ENCODE assay signal across 8 cellular contexts in the genomic region with DNA sequence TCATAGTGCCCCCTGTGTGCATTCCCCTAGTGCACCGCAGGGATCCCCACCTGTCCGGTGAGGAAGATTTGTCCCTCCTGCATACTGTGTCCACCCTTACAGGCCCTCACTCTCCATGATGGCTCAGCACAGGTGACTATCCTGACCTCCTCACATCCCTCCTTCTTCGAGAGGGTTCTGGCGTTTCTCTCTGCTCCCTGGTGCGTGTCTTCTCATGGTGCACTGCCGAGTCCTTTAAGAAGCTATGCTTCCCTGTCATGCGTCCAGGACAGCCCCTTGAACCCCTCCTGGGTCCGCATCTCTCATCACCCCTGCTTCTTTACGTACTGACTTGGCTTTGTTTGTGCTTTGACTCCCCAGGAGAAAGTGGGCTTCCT. TPM values are rescaled to one million over a fixed set of nuclear protein-coding genes. Genes with fewer than 3 reads are reported as not detected.
DNase-seq lines count a peak whose midpoint lies in the region; ATAC-seq and TF ChIP-seq lines count a peak whose summit lies in the region.

No MANE protein-coding gene starts in this region.

- no peaks in the 10 kb centered on the region for H3K27me3 Mint-ChIP-seq in activated CD4-positive, alpha-beta memory T cell treated with anti-CD3 and anti-CD28 coated beads, Interleukin-2, amount 10 ng/mL, durations not matched to agents 7 days and 5 days

- peak overlapping the region; percentile 84 for H2AFZ ChIP-seq in hepatocyte

- TF ChIP-seq CTCF in GM12865 (IDR thresholded peaks at IDR 0.05; ENCODE audit: insufficient read depth, low read depth, low read length, missing control alignments) (no peak), hepatocyte (IDR thresholded peaks at IDR 0.05; ENCODE audit: poor library complexity) (no peak)

- H3K4me2 ChIP-seq in hepatocyte, result peak overlapping the region; percentile 83

- peaks cover 20% of the 10 kb centered on the region for H3K4me1 Mint-ChIP-seq in activated CD4-positive, alpha-beta memory T cell treated with anti-CD3 and anti-CD28 coated beads, Interleukin-2, amount 10 ng/mL, durations not matched to agents 7 days and 5 days

- no peaks in the 10 kb centered on the region for H3K9me2 ChIP-seq in hepatocyte (replicated peaks; ENCODE audit: insufficient read depth)

- WGBS in hepatocyte (ENCODE audit: low lambda C conversion rate, missing lambda C conversion rate), result 56% methylated on average over 9 of the region's 9 CpGs
- 46 to 54% methylated on average over 9 of the region's 9 CpGs for WGBS in aorta, 2 donors

- H3K4me3 ChIP-seq in GM12865 (ENCODE audit: low read depth, low read length) (peak overlapping the region; percentile 85), hepatocyte (peak overlapping the region; percentile 35), skeletal muscle cell (ENCODE audit: low read depth, low read length) (peak overlapping the region; percentile 87), aorta (ENCODE audit: low read length in 2 of 2) (no peak overlapping the region)

- H4K20me1 ChIP-seq in hepatocyte (ENCODE audit: insufficient read depth, poor library complexity, severe bottlenecking), result peaks cover 34% of the 10 kb centered on the region

- intact Hi-C loops in aorta (cut with DNase I), result loop anchor here in 1 of 2 donors (5.0 kb wide), 2 partner anchors 53 to 103 kb away; no protein-coding TSS in a partner anchor

- POLR2A ChIA-PET in activated CD4-positive, alpha-beta memory T cell treated with anti-CD3 and anti-CD28 coated beads, Interleukin-2, amount 10 ng/mL, durations not matched to agents 7 days and 5 days (lab: Charles Lee), result interaction anchor here (0.6 kb wide), 1 partner anchor 134 kb away, joined by 3 read pairs; no protein-coding TSS in a partner anchor

- H3K27me3 ChIP-seq in hepatocyte, result no peaks in the 10 kb centered on the region
- no peaks in the 10 kb centered on the region for H3K27me3 ChIP-seq in aorta (ENCODE audit: control insufficient read depth in 1 of 2, insufficient read depth in 2 of 2, low read length in 1 of 2)

- H3K9me3 Mint-ChIP-seq in activated CD4-positive, alpha-beta memory T cell treated with anti-CD3 and anti-CD28 coated beads, Interleukin-2, amount 10 ng/mL, durations not matched to agents 7 days and 5 days, result no peaks in the 10 kb centered on the region

- H3K36me3 ChIP-seq in hepatocyte (replicated peaks; ENCODE audit: insufficient read depth, low read depth) (no peaks in the 10 kb centered on the region), aorta (ENCODE audit: control insufficient read depth in 1 of 2, insufficient read depth in 2 of 2, low read length in 1 of 2) (no peaks in the 10 kb centered on the region)

- no peak overlapping the region for H3K27ac Mint-ChIP-seq in activated CD4-positive, alpha-beta memory T cell treated with anti-CD3 and anti-CD28 coated beads, Interleukin-2, amount 10 ng/mL, durations not matched to agents 7 days and 5 days

- H3K4me1 ChIP-seq in hepatocyte (ENCODE audit: insufficient read depth) (peaks cover 20% of the 10 kb centered on the region), aorta (ENCODE audit: control insufficient read depth in 1 of 2, insufficient read depth in 2 of 2, low read length in 2 of 2) (no peaks in the 10 kb centered on the region)

- peaks cover 3% of the 10 kb centered on the region for H3K36me3 Mint-ChIP-seq in activated CD4-positive, alpha-beta memory T cell treated with anti-CD3 and anti-CD28 coated beads, Interleukin-2, amount 10 ng/mL, durations not matched to agents 7 days and 5 days (ENCODE audit: low read depth)

- peak overlapping the region; percentile 74 for H3K4me3 Mint-ChIP-seq in activated CD4-positive, alpha-beta memory T cell treated with anti-CD3 and anti-CD28 coated beads, Interleukin-2, amount 10 ng/mL, durations not matched to agents 7 days and 5 days

- CTCF ChIA-PET in activated CD4-positive, alpha-beta memory T cell treated with anti-CD3 and anti-CD28 coated beads, Interleukin-2, amount 10 ng/mL, durations not matched to agents 7 days and 5 days (lab: Charles Lee), result no interaction called here

- peaks cover 37% of the 10 kb centered on the region for H3K79me2 ChIP-seq in hepatocyte

- H3K27ac ChIP-seq in hepatocyte (no peak overlapping the region), aorta (ENCODE audit: low read depth in 1 of 2, low read length in 2 of 2) (no peak overlapping the region)

- H3K9me3 ChIP-seq in hepatocyte (ENCODE audit: low read depth), result no peaks in the 10 kb centered on the region
- no peaks in the 10 kb centered on the region for H3K9me3 ChIP-seq in aorta (ENCODE audit: control insufficient read depth, low read length)

- no peak for ATAC-seq in aorta (ENCODE audit: low FRiP score)

- DNase-seq in GM12865 (ENCODE audit: low read depth) (no peak), hepatocyte (ENCODE audit: low spot score) (no peak), skeletal muscle cell (ENCODE audit: low read depth) (no peak), NCI-H345 treated with DMSO at 0.1 percent for 48 hours (lab: John Stamatoyannopoulos, UW; ENCODE audit: unreplicated experiment) (no peak), GOT3 (lab: John Stamatoyannopoulos, UW) (no peak), aorta (no peak)
- DNase-seq in activated CD4-positive, alpha-beta memory T cell treated with anti-CD3 and anti-CD28 coated beads, Interleukin-2, amount 10 ng/mL, durations not matched to agents 7 days and 5 days, result no peak
- no peak for DNase-seq in stimulated activated CD4-positive, alpha-beta T cell treated with anti-CD3 and anti-CD28 coated beads, Interleukin-2, amount 100 ng/mL, for 24 hours

RNA-seq across cellular contexts. Expression of a gene that starts 1.0 kb away (rescaled TPM):
- 100 to 1,000 TPM in 1 of 2 experiments, 10 to 100 TPM in 1; 98.8 to 108 TPM for total RNA-seq in activated CD4-positive, alpha-beta memory T cell treated with anti-CD3 and anti-CD28 coated beads, Interleukin-2, amount 10 ng/mL, durations not matched to agents 7 days and 5 days
- total RNA-seq in hepatocyte (177 and 183 TPM in 2 replicates), aorta (100 to 1,000 TPM; 101 to 142 TPM)
- polyA plus RNA-seq in hepatocyte (192 and 199 TPM in 2 replicates), aorta (100 to 1,000 TPM in 1 of 2 donors, 10 to 100 TPM in 1; 85.1 to 261 TPM)

RNA-seq across cellular contexts. Expression of a gene that starts 49.1 kb away (rescaled TPM):
- under 1 TPM; 0.08 to 0.15 TPM for total RNA-seq in activated CD4-positive, alpha-beta memory T cell treated with anti-CD3 and anti-CD28 coated beads, Interleukin-2, amount 10 ng/mL, durations not matched to agents 7 days and 5 days
- total RNA-seq in hepatocyte, result 24.2 and 25.4 TPM in 2 replicates
- polyA plus RNA-seq in hepatocyte, result 26.5 and 39.7 TPM in 2 replicates
- 10 to 100 TPM in 1 of 2 donors, 1 to 10 TPM in 1; 6.3 to 11.6 TPM for total RNA-seq in aorta
- 1 to 10 TPM; 3.1 to 4.7 TPM for polyA plus RNA-seq in aorta

Comparison
In these comparisons a context has a peak if more than half of its experiments do, and no peak if none do; other contexts are left out.
1. H3K4me3 ChIP-seq: peak in GM12865 (single experiment), hepatocyte (single experiment) and skeletal muscle cell (single experiment); none in aorta (0 of 2).
2. RNA of a gene that starts 49.1 kb away (total RNA-seq): 24.2 to 25.4 TPM in hepatocyte and 6.3 to 11.6 TPM in aorta; 0.08 to 0.15 TPM in activated CD4-positive, alpha-beta memory T cell treated with anti-CD3 and anti-CD28 coated beads, Interleukin-2, amount 10 ng/mL, durations not matched to agents 7 days and 5 days; every median in the first group is over 4 times any median in the second.